22 cellular contexts compared by ENCODE assay signal in the genomic region with DNA sequence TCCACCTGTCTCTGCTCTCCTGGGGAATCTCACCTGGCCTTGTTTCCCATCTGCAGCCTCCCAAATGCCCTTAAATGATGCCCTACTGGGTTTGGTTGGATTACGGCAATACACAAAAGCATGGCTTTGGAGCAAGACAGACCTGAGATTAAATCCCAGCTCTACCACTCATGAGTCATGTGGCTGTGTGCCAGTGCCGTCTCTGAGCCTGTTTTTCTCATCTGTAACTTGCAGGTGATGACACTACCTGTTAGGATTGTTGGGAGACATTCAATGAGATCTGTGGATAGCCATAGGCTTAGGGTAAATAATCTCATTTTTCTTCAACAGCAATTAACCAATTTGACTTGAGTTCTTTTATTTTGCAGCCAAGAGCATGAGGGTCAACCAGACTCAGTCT.
DNase-seq lines count a peak whose midpoint lies in the region; ATAC-seq, FAIRE-seq and TF ChIP-seq lines count a peak whose summit lies in the region.
"Had no signal": no experiment of that assay in that cellular context is flagged by ENCODE, and none has a peak within 500 bp of the region (broad histone marks: within the 10 kb centered on the region; RNA-seq: fewer than 3 reads in every experiment).

No MANE protein-coding gene starts in this region.

- H3K4me1 ChIP-seq in PC-3 (ENCODE audit: insufficient read depth, low read length) (no peaks in the 10 kb centered on the region), thyroid gland (no peaks in the 10 kb centered on the region), ovary (ENCODE audit: insufficient read depth) (no peaks in the 10 kb centered on the region)
- H3K4me1 ChIP-seq: HAP-1 had no signal

- intact Hi-C loops in PC-3 (cut with micrococcal nuclease) (no loop called here), thyroid gland (cut with DNase I) (no loop called here), ovary (cut with DNase I) (no loop called here)

- no peaks in the 10 kb centered on the region for H3K36me3 ChIP-seq in PC-3 (ENCODE audit: low read depth, low read length)
- no peaks in the 10 kb centered on the region for H3K36me3 ChIP-seq in bronchial epithelial cell (ENCODE audit: control insufficient read depth, insufficient read depth, low read length)
- no peaks in the 10 kb centered on the region for H3K36me3 ChIP-seq in thyroid gland
- no peaks in the 10 kb centered on the region for H3K36me3 ChIP-seq in ovary
- H3K36me3 ChIP-seq: HAP-1 had no signal

- no peak for ATAC-seq in PC-3
- ATAC-seq: GM23338, HepG2 had no signal

- H3K27ac ChIP-seq in PC-3 (ENCODE audit: low read length) (no peak overlapping the region), thyroid gland (no peak overlapping the region), ovary (no peak overlapping the region)
- H3K27ac ChIP-seq: HL-60 had no signal

- H3K79me2 ChIP-seq in PC-3 (ENCODE audit: low read length) = no peaks in the 10 kb centered on the region

- no TSS peak for BruUV-seq in PC-3 (replicated peaks; lab: Mats Ljungman, UMichigan)

- FAIRE-seq in bronchial epithelial cell (lab: Jason Lieb, UNC) (peak; percentile 55), urothelium cell line (lab: Jason Lieb, UNC) (no peak)
- FAIRE-seq: GM12891, HepG2, RCC 7860 had no signal

- 93 to 98% methylated on average over 2 of the region's 2 CpGs for WGBS in thyroid gland, 2 donors
- WGBS in ovary, 3 donors = 90 to 94% (median 91%) methylated on average over 2 of the region's 2 CpGs

- H3K4me3 ChIP-seq in PC-3 (ENCODE audit: low read length) (no peak overlapping the region), bronchial epithelial cell (ENCODE audit: low read depth, low read length) (no peak overlapping the region), thyroid gland (replicated peaks in 1 of 3) (no peak overlapping the region), ovary (no peak overlapping the region)
- H3K4me3 ChIP-seq: GM23338, HAP-1 had no signal

- no peaks in the 10 kb centered on the region for H3F3A ChIP-seq in PC-3 (ENCODE audit: low read length, unreplicated experiment)

- H3K27me3 ChIP-seq in PC-3 (ENCODE audit: low read length) = no peaks in the 10 kb centered on the region
- H3K27me3 ChIP-seq in bronchial epithelial cell (ENCODE audit: control insufficient read depth, insufficient read depth, low read length) = no peaks in the 10 kb centered on the region
- H3K27me3 ChIP-seq in thyroid gland = no peaks in the 10 kb centered on the region
- H3K27me3 ChIP-seq in ovary = no peaks in the 10 kb centered on the region

- no peak overlapping the region for H3K4me2 ChIP-seq in PC-3 (ENCODE audit: low read length)
- H3K4me2 ChIP-seq: GM23338 had no signal

- peak; percentile 4 for DNase-seq in PC-3
- DNase-seq in bronchial epithelial cell (ENCODE audit: low read depth) = peak; percentile 84
- DNase-seq in kidney tubule cell (ENCODE audit: low spot score) = peak; percentile 58
- DNase-seq in urothelium cell line (ENCODE audit: low spot score) = peak; percentile 52
- no peak for DNase-seq in pons (ENCODE audit: low spot score)
- DNase-seq in thyroid gland = no peak
- DNase-seq in ovary = no peak
- DNase-seq: CD4-positive, CD25-positive, alpha-beta regulatory T cell; COR-L47; DND-41; KBM-7; NCI-H1105; NCI-H2081; NCI-H2171; NCI-H526; Right ventricle myocardium superior had no signal

- TF ChIP-seq CTCF in PC-3 (conservative IDR thresholded peaks at IDR 0.05; ENCODE audit: low read depth, low read length) (no peak), bronchial epithelial cell (IDR thresholded peaks at IDR 0.05; ENCODE audit: insufficient read depth, low read length, severe bottlenecking) (no peak), thyroid gland (IDR thresholded peaks at IDR 0.05) (no peak), ovary (IDR thresholded peaks at IDR 0.05) (no peak)

- POLR2A ChIA-PET in PC-3 (lab: Charles Lee; ENCODE audit: unreplicated experiment) = no interaction called here

- H4K20me1 ChIP-seq in PC-3 (ENCODE audit: low read length) = no peaks in the 10 kb centered on the region

- CTCF ChIA-PET in PC-3 (lab: Charles Lee) = no interaction called here

- no peak overlapping the region for H2AFZ ChIP-seq in PC-3 (ENCODE audit: low read length)
- H2AFZ ChIP-seq: GM23338 had no signal

- no peaks in the 10 kb centered on the region for H3K9me2 ChIP-seq in PC-3 (replicated peaks; ENCODE audit: low read length)

- H3K9ac ChIP-seq in PC-3 (ENCODE audit: low read length) = no peak overlapping the region

- H3K9me3 ChIP-seq in PC-3 (ENCODE audit: low read length) = no peaks in the 10 kb centered on the region
- H3K9me3 ChIP-seq in thyroid gland = no peaks in the 10 kb centered on the region
- H3K9me3 ChIP-seq in ovary = no peaks in the 10 kb centered on the region
- H3K9me3 ChIP-seq: HAP-1 had no signal

- TF ChIP-seq EP300 in ovary (IDR thresholded peaks at IDR 0.05) = no peak

- TF ChIP-seq POLR2A in thyroid gland (IDR thresholded peaks at IDR 0.05) (no peak), ovary (IDR thresholded peaks at IDR 0.05) (no peak)

Comparison
In these comparisons a context has a peak if more than half of its experiments do, and no peak if none do; other contexts are left out.
1. DNase-seq: peak in PC-3 (single experiment), bronchial epithelial cell (single experiment), kidney tubule cell (single experiment) and urothelium cell line (single experiment); none in pons (single experiment), thyroid gland (0 of 2) and ovary (0 of 5).